In genomic region chr7:151053751-151054150, GRCh38 we compare ENCODE assay signal across 17 cellular contexts. TPM values are rescaled to one million over a fixed set of nuclear protein-coding genes. Genes with fewer than 3 reads are reported as not detected.
A peak's percentile ranks its signal among the peaks of the same experiment; 100 is the strongest.
DNase-seq lines count a peak whose midpoint lies in the region; ATAC-seq, FAIRE-seq and TF ChIP-seq lines count a peak whose summit lies in the region.
"Had no signal": no experiment of that assay in that cellular context is flagged by ENCODE, and none has a peak within 500 bp of the region (broad histone marks: within the 10 kb centered on the region; RNA-seq: fewer than 3 reads in every experiment).

No MANE protein-coding gene starts in this region.

- DNase-seq in HL-60 (ENCODE audit: low read depth in 1 of 2, low spot score in 1 of 2) (no peak), K562 (ENCODE audit: extremely low read depth in 1 of 4, low spot score in 3 of 4) (no peak), anterior cingulate cortex (lab: John Stamatoyannopoulos, UW) (no peak)
- DNase-seq: C1 segment of cervical spinal cord; CD4-positive, alpha-beta memory T cell; COR-L47; DMS153; DND-41; GM23248; H7; HCEC 1CT had no signal

- H2AFZ ChIP-seq in K562 (ENCODE audit: low read depth, low read length) = no peak overlapping the region
- H2AFZ ChIP-seq: GM23248 had no signal

- no peak for TF ChIP-seq CTCF in HL-60 (IDR thresholded peaks at IDR 0.05; ENCODE audit: insufficient read depth, low read length)
- no peak for TF ChIP-seq CTCF in K562 (IDR thresholded peaks at IDR 0.05 in 2 of 3, conservative IDR thresholded peaks at IDR 0.05 in 1 of 3; ENCODE audit: insufficient read depth in 2 of 3, low read depth in 1 of 3, low read length in 3 of 3)

- intact Hi-C loops in K562 (cut with micrococcal nuclease) = no loop called here

- H3K9ac ChIP-seq in K562 (ENCODE audit: insufficient read depth in 1 of 2, low read depth in 2 of 2, low read length in 2 of 2) = peak overlapping the region in 1 of 2 experiments; percentile 47; a peak in 3 of 4 replicates
- H3K9ac ChIP-seq: GM23248 had no signal

- no peak for ATAC-seq in K562
- no peak for ATAC-seq in HG02870 (IDR thresholded peaks at IDR 0.05; ENCODE audit: unreplicated experiment)
- no peak for ATAC-seq in GM19035 (IDR thresholded peaks at IDR 0.05; ENCODE audit: unreplicated experiment)

- no peak for TF ChIP-seq RAD21 in K562 (CRISPR knock-in tag; conservative IDR thresholded peaks at IDR 0.05 in 1 of 2, IDR thresholded peaks at IDR 0.05 in 1 of 2)

- H3K9me1 ChIP-seq in K562 (ENCODE audit: control insufficient read depth, insufficient read depth, low read length) = no peaks in the 10 kb centered on the region

- H3K4me3 ChIP-seq in HL-60 (replicated peaks; ENCODE audit: insufficient read depth, low read length) (no peak overlapping the region), K562 (no peak overlapping the region)
- H3K4me3 ChIP-seq: GM23248 had no signal

- in situ Hi-C loops in K562 (cut with MboI) = no loop called here

- H3K79me2 ChIP-seq in K562 (ENCODE audit: control insufficient read depth, insufficient read depth, low read length) = peaks cover 2% of the 10 kb centered on the region

- no peaks in the 10 kb centered on the region; the same call in 2 of the 3 replicates for H3K36me3 ChIP-seq in K562 (ENCODE audit: control insufficient read depth, insufficient read depth, low read length)

- FAIRE-seq in K562 (lab: Jason Lieb, UNC) = no peak
- FAIRE-seq: G401.6, GM12892, GM19239, H1 had no signal

- POLR2A ChIA-PET in K562 (lab: Yijun Ruan, JAX) = interaction anchor here (1.1 to 1.9 kb wide), 2 partner anchors 7 to 12 kb away, joined by 4 to 6 read pairs; no protein-coding TSS in a partner anchor

- H3K27ac ChIP-seq in HL-60 (replicated peaks) = peak overlapping the region; percentile 35
- no peak overlapping the region for H3K27ac ChIP-seq in K562 (ENCODE audit: extremely low read depth, low read depth, low read length)
- H3K27ac ChIP-seq: GM23248 had no signal

- H3K4me2 ChIP-seq in K562 (ENCODE audit: insufficient read depth, low read length) = no peak overlapping the region

- 93% methylated on average over 8 of the region's 8 CpGs for WGBS in K562 (ENCODE audit: insufficient coverage, low coverage, missing lambda C conversion rate)

- no peak for TF ChIP-seq POLR2A in K562 (conservative IDR thresholded peaks at IDR 0.05)

- BruUV-seq in K562 (replicated peaks; lab: Mats Ljungman, UMichigan) = no TSS peak

- H3K27me3 ChIP-seq in HL-60 (ENCODE audit: insufficient read depth, poor library complexity, severe bottlenecking) = no peaks in the 10 kb centered on the region
- no peaks in the 10 kb centered on the region for H3K27me3 ChIP-seq in K562 (ENCODE audit: control insufficient read depth in 2 of 2, insufficient read depth in 2 of 2, low read length in 2 of 2)

- H3K4me1 ChIP-seq in K562 (replicated peaks in 1 of 2; ENCODE audit: control insufficient read depth in 2 of 2, insufficient read depth in 2 of 2, low read length in 2 of 2) = peaks cover 28 to 70% of the 10 kb centered on the region in 2 experiments

- no peaks in the 10 kb centered on the region; the same call in 1 of the 2 replicates for H4K20me1 ChIP-seq in K562 (replicated peaks; ENCODE audit: control insufficient read depth, insufficient read depth, low read length)

- no peak for TF ChIP-seq EP300 in K562 (IDR thresholded peaks at IDR 0.05; ENCODE audit: low read length)

- CTCF ChIA-PET in K562 (lab: Yijun Ruan, JAX; ENCODE audit: low intra/inter-chr PET ratio) = no interaction called here

- H3K9me3 ChIP-seq in K562 (replicated peaks; ENCODE audit: control insufficient read depth, insufficient read depth, low read depth, low read length) = no peaks in the 10 kb centered on the region

RNA-seq across cellular contexts. Expression of gene CDK5, which starts 3.9 kb away (rescaled TPM):
- 19.7 and 25.7 TPM in 2 replicates for total RNA-seq in K562 (2011; cell fraction: chromatin; rRNA removed; ENCODE audit: low replicate concordance)
- 30.0 and 32.9 TPM in 2 replicates for total RNA-seq in K562 (2011; cell fraction: nucleolus; rRNA removed)
- 23.7 and 24.5 TPM in 2 replicates for total RNA-seq in K562 (2011; cell fraction: nucleoplasm; rRNA removed)
- total RNA-seq in K562 (2014; rRNA removed) (38.0 and 53.5 TPM in 2 replicates), K562 (2014; rRNA removed; fragmentation: Illumina TruSeq; extraction: Trizol) (11.8 and 20.3 TPM in 2 replicates), K562 (2015; rRNA removed; fragmentation: Illumina TruSeq; extraction: Trizol) (32.2 and 35.8 TPM in 2 replicates), K562 (2021) (25.0 and 25.3 TPM in 2 replicates)
- polyA plus RNA-seq in K562 (2011; rRNA removed) (27.5 and 28.6 TPM in 2 replicates), K562 (2014; fragmentation: Illumina TruSeq; extraction: Trizol) (29.0 and 34.3 TPM in 2 replicates), K562 (2014; fragmentation: Nextera tagmentation; extraction: Ambion mirVana) (10 to 100 TPM in 1 of 2 experiments, 1 to 10 TPM in 1; 3.2 to 18.1 TPM), K562 (2014; rRNA removed) (25.6 and 28.4 TPM in 2 replicates)
- 47.3 and 82.3 TPM in 2 replicates for polyA plus RNA-seq in K562 (2011; cell fraction: cytosol; rRNA removed)
- 35.2 and 43.5 TPM in 2 replicates for polyA plus RNA-seq in K562 (2011; cell fraction: nucleus; rRNA removed)
- polyA plus RNA-seq in K562 (2012) = 36.0 and 38.1 TPM in 2 replicates
- polyA minus RNA-seq in K562 (2011; rRNA and poly(A)+ RNA removed) = 25.6 and 37.1 TPM in 2 replicates
- polyA minus RNA-seq in K562 (2011; cell fraction: cytosol; rRNA and poly(A)+ RNA removed) = 13.6 and 28.1 TPM in 2 replicates
- polyA minus RNA-seq in K562 (2011; cell fraction: nucleus; rRNA and poly(A)+ RNA removed) = 15.5 and 21.0 TPM in 2 replicates

RNA-seq across cellular contexts. Expression of gene ASIC3, which starts 5.4 kb away (rescaled TPM):
- total RNA-seq in K562 (2011; cell fraction: chromatin; rRNA removed; ENCODE audit: low replicate concordance) = 11.1 and 29.9 TPM in 2 replicates
- 11.7 and 12.1 TPM in 2 replicates for total RNA-seq in K562 (2011; cell fraction: nucleolus; rRNA removed)
- 11.4 and 19.2 TPM in 2 replicates for total RNA-seq in K562 (2011; cell fraction: nucleoplasm; rRNA removed)
- total RNA-seq in K562 (2014; rRNA removed) (0.32 and 1.5 TPM in 2 replicates), K562 (2014; rRNA removed; fragmentation: Illumina TruSeq; extraction: Trizol) (0.32 and 0.40 TPM in 2 replicates), K562 (2015; rRNA removed; fragmentation: Illumina TruSeq; extraction: Trizol) (0.87 and 0.98 TPM in 2 replicates), K562 (2021) (2.9 and 3.2 TPM in 2 replicates)
- polyA plus RNA-seq in K562 (2011; rRNA removed) (1.3 and 2.7 TPM in 2 replicates), K562 (2014; fragmentation: Illumina TruSeq; extraction: Trizol) (2.4 and 2.7 TPM in 2 replicates), K562 (2014; fragmentation: Nextera tagmentation; extraction: Ambion mirVana) (under 1 TPM; 0.11 to 0.44 TPM), K562 (2014; rRNA removed) (3.3 and 5.0 TPM in 2 replicates)
- polyA plus RNA-seq in K562 (2011; cell fraction: cytosol; rRNA removed) = 2.1 and 3.3 TPM in 2 replicates
- 18.1 and 42.9 TPM in 2 replicates for polyA plus RNA-seq in K562 (2011; cell fraction: nucleus; rRNA removed)
- 5.5 and 18.9 TPM in 2 replicates for polyA plus RNA-seq in K562 (2012)
- not detected in 2 replicates for polyA minus RNA-seq in K562 (2011; rRNA and poly(A)+ RNA removed)
- polyA minus RNA-seq in K562 (2011; cell fraction: cytosol; rRNA and poly(A)+ RNA removed) = 0.64 and 1.5 TPM in 2 replicates
- polyA minus RNA-seq in K562 (2011; cell fraction: nucleus; rRNA and poly(A)+ RNA removed) = 2.7 and 3.0 TPM in 2 replicates
- polyA plus RNA-seq: CD4-positive, alpha-beta memory T cell had no signal

RNA-seq across cellular contexts. Expression of gene SLC4A2, which starts 5.6 kb away (rescaled TPM):
- 230 and 845 TPM in 2 replicates for total RNA-seq in K562 (2011; cell fraction: chromatin; rRNA removed; ENCODE audit: low replicate concordance)
- total RNA-seq in K562 (2011; cell fraction: nucleolus; rRNA removed) = 746 and 756 TPM in 2 replicates
- 367 and 388 TPM in 2 replicates for total RNA-seq in K562 (2011; cell fraction: nucleoplasm; rRNA removed)
- total RNA-seq in K562 (2014; rRNA removed) (360 and 417 TPM in 2 replicates), K562 (2014; rRNA removed; fragmentation: Illumina TruSeq; extraction: Trizol) (32.6 and 55.0 TPM in 2 replicates), K562 (2015; rRNA removed; fragmentation: Illumina TruSeq; extraction: Trizol) (130 and 132 TPM in 2 replicates), K562 (2021) (363 and 375 TPM in 2 replicates)
- polyA plus RNA-seq in K562 (2011; rRNA removed) (69.2 and 85.2 TPM in 2 replicates), K562 (2014; fragmentation: Illumina TruSeq; extraction: Trizol) (166 and 212 TPM in 2 replicates), K562 (2014; fragmentation: Nextera tagmentation; extraction: Ambion mirVana) (10 to 100 TPM; 11.4 to 28.8 TPM), K562 (2014; rRNA removed) (306 and 316 TPM in 2 replicates)
- polyA plus RNA-seq in K562 (2011; cell fraction: cytosol; rRNA removed) = 68.0 and 147 TPM in 2 replicates
- 438 and 829 TPM in 2 replicates for polyA plus RNA-seq in K562 (2011; cell fraction: nucleus; rRNA removed)
- 243 and 347 TPM in 2 replicates for polyA plus RNA-seq in K562 (2012)
- 29.9 and 60.1 TPM in 2 replicates for polyA minus RNA-seq in K562 (2011; rRNA and poly(A)+ RNA removed)
- polyA minus RNA-seq in K562 (2011; cell fraction: cytosol; rRNA and poly(A)+ RNA removed) = 79.9 and 106 TPM in 2 replicates
- polyA minus RNA-seq in K562 (2011; cell fraction: nucleus; rRNA and poly(A)+ RNA removed) = 138 and 143 TPM in 2 replicates

RNA-seq across cellular contexts. Expression of gene ABCB8, which starts 25.5 kb away (rescaled TPM):
- 193 and 406 TPM in 2 replicates for total RNA-seq in K562 (2011; cell fraction: chromatin; rRNA removed; ENCODE audit: low replicate concordance)
- 266 and 270 TPM in 2 replicates for total RNA-seq in K562 (2011; cell fraction: nucleolus; rRNA removed)
- 209 and 255 TPM in 2 replicates for total RNA-seq in K562 (2011; cell fraction: nucleoplasm; rRNA removed)
- total RNA-seq in K562 (2014; rRNA removed) (63.5 and 79.1 TPM in 2 replicates), K562 (2014; rRNA removed; fragmentation: Illumina TruSeq; extraction: Trizol) (16.9 and 21.9 TPM in 2 replicates), K562 (2015; rRNA removed; fragmentation: Illumina TruSeq; extraction: Trizol) (36.3 and 38.0 TPM in 2 replicates), K562 (2021) (106 and 109 TPM in 2 replicates)
- polyA plus RNA-seq in K562 (2011; rRNA removed) (27.0 and 42.2 TPM in 2 replicates), K562 (2014; fragmentation: Illumina TruSeq; extraction: Trizol) (61.4 and 89.2 TPM in 2 replicates), K562 (2014; fragmentation: Nextera tagmentation; extraction: Ambion mirVana) (1 to 10 TPM; 7.6 to 9.2 TPM), K562 (2014; rRNA removed) (73.6 and 81.3 TPM in 2 replicates)
- polyA plus RNA-seq in K562 (2011; cell fraction: cytosol; rRNA removed) = 44.7 and 109 TPM in 2 replicates
- 87.0 and 201 TPM in 2 replicates for polyA plus RNA-seq in K562 (2011; cell fraction: nucleus; rRNA removed)
- 64.3 and 65.5 TPM in 2 replicates for polyA plus RNA-seq in K562 (2012)
- 23.8 and 38.7 TPM in 2 replicates for polyA minus RNA-seq in K562 (2011; rRNA and poly(A)+ RNA removed)
- 44.9 and 63.6 TPM in 2 replicates for polyA minus RNA-seq in K562 (2011; cell fraction: cytosol; rRNA and poly(A)+ RNA removed)
- 54.3 and 64.6 TPM in 2 replicates for polyA minus RNA-seq in K562 (2011; cell fraction: nucleus; rRNA and poly(A)+ RNA removed)

RNA-seq across cellular contexts. Expression of gene FASTK, which starts 26.9 kb away (rescaled TPM):
- 153 and 539 TPM in 2 replicates for total RNA-seq in K562 (2011; cell fraction: chromatin; rRNA removed; ENCODE audit: low replicate concordance)
- 501 and 515 TPM in 2 replicates for total RNA-seq in K562 (2011; cell fraction: nucleolus; rRNA removed)
- 225 and 261 TPM in 2 replicates for total RNA-seq in K562 (2011; cell fraction: nucleoplasm; rRNA removed)
- 114 and 139 TPM in 2 replicates for total RNA-seq in K562 (2014; rRNA removed)
- 8.3 and 12.6 TPM in 2 replicates for total RNA-seq in K562 (2014; rRNA removed; fragmentation: Illumina TruSeq; extraction: Trizol)
- 50.3 and 55.4 TPM in 2 replicates for total RNA-seq in K562 (2015; rRNA removed; fragmentation: Illumina TruSeq; extraction: Trizol)
- 106 and 112 TPM in 2 replicates for total RNA-seq in K562 (2021)
- polyA plus RNA-seq in K562 (2011; rRNA removed) = 48.2 and 69.4 TPM in 2 replicates
- 50.7 and 105 TPM in 2 replicates for polyA plus RNA-seq in K562 (2011; cell fraction: cytosol; rRNA removed)
- 711 and 1,075 TPM in 2 replicates for polyA plus RNA-seq in K562 (2011; cell fraction: nucleus; rRNA removed)
- 70.9 and 124 TPM in 2 replicates for polyA plus RNA-seq in K562 (2012)
- polyA plus RNA-seq in K562 (2014; fragmentation: Illumina TruSeq; extraction: Trizol) = 38.2 and 53.4 TPM in 2 replicates
- 1 to 10 TPM in 1 of 2 experiments, under 1 TPM in 1; 0.51 to 2.7 TPM for polyA plus RNA-seq in K562 (2014; fragmentation: Nextera tagmentation; extraction: Ambion mirVana)
- 150 and 181 TPM in 2 replicates for polyA plus RNA-seq in K562 (2014; rRNA removed)
- polyA minus RNA-seq in K562 (2011; rRNA and poly(A)+ RNA removed) = 18.8 and 24.7 TPM in 2 replicates
- polyA minus RNA-seq in K562 (2011; cell fraction: cytosol; rRNA and poly(A)+ RNA removed) = 22.8 and 23.4 TPM in 2 replicates
- 187 and 189 TPM in 2 replicates for polyA minus RNA-seq in K562 (2011; cell fraction: nucleus; rRNA and poly(A)+ RNA removed)
